In the genomic region with DNA sequence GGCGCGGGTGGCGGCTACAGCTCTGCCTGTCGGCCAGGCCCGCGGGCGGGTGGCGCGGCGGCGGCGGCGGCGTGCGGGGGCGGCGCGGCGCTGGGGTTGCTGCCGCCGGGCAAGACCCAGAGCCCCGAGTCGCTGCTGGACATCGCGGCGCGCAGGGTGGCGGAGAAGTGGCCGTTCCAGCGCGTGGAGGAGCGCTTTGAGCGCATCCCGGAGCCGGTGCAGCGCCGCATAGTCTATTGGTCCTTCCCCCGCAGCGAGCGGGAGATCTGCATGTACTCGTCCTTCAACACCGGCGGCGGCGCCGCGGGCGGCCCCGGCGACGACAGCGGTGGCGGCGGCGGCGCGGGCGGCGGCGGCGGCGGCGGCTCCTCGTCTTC, we compare ENCODE assay signal across 8 cellular contexts. TPM values are rescaled to one million over a fixed set of nuclear protein-coding genes. Genes with fewer than 3 reads are reported as not detected.
DNase-seq lines count a peak whose midpoint lies in the region; ATAC-seq and TF ChIP-seq lines count a peak whose summit lies in the region.

No MANE protein-coding gene starts in this region.

- no peaks in the 10 kb centered on the region for H3K36me3 ChIP-seq in GM06990 (ENCODE audit: control insufficient read depth, insufficient read depth, low read length)

- peak; percentile 2 for ATAC-seq in effector memory CD8-positive, alpha-beta T cell (replicated peaks)
- peak in 1 of 2 donors; percentile 1 for ATAC-seq in naive B cell (ENCODE audit: low read depth in 2 of 2)

- H3K27ac Mint-ChIP-seq in HFFc6: peak overlapping the region; percentile 87
- H3K27ac Mint-ChIP-seq in effector memory CD8-positive, alpha-beta T cell: peak overlapping the region; percentile 99
- peak overlapping the region in 4 of 6 donors; percentile 86 to 98 (median 96) for H3K27ac Mint-ChIP-seq in naive B cell

- H3K4me1 Mint-ChIP-seq in HFFc6 (ENCODE audit: low read depth) (peaks cover 52% of the 10 kb centered on the region), naive B cell (peaks cover 40 to 59% (median 55%) of the 10 kb centered on the region in 3 donors)
- peaks cover 38 to 51% of the 10 kb centered on the region in 2 donors for H3K4me1 Mint-ChIP-seq in effector memory CD8-positive, alpha-beta T cell (ENCODE audit: low read depth in 2 of 2)

- H3K36me3 Mint-ChIP-seq in HFFc6 (ENCODE audit: low read depth): peaks cover 19% of the 10 kb centered on the region
- H3K36me3 Mint-ChIP-seq in effector memory CD8-positive, alpha-beta T cell (ENCODE audit: insufficient read depth): peaks cover 51% of the 10 kb centered on the region
- H3K36me3 Mint-ChIP-seq in naive B cell: peaks cover 3 to 11% of the 10 kb centered on the region in 2 donors

- DNase-seq in GM06990 (ENCODE audit: extremely low read depth, insufficient read length): no peak
- no peak for DNase-seq in HFFc6
- DNase-seq in UCSD-AML1 (lab: John Stamatoyannopoulos, UW; ENCODE audit: unreplicated experiment): peak; percentile 43
- peak in 1 of 3 experiments; percentile 30 for DNase-seq in effector memory CD8-positive, alpha-beta T cell
- DNase-seq in naive B cell: no peak
- DNase-seq in SK-N-DZ (ENCODE audit: low spot score): no peak
- DNase-seq in A172 (ENCODE audit: low spot score): no peak
- DNase-seq in NCI-H2196 (lab: John Stamatoyannopoulos, UW; ENCODE audit: unreplicated experiment): no peak

- H3K27me3 Mint-ChIP-seq in HFFc6 (ENCODE audit: insufficient read depth) (no peaks in the 10 kb centered on the region; the same call in 1 of the 2 replicates), naive B cell (peaks cover 0 to 7% (median under 1%) of the 10 kb centered on the region in 3 donors)
- H3K27me3 Mint-ChIP-seq in effector memory CD8-positive, alpha-beta T cell: peaks cover 0 to 10% of the 10 kb centered on the region in 2 donors

- no peak for TF ChIP-seq CTCF in GM06990 (IDR thresholded peaks at IDR 0.05; ENCODE audit: insufficient read depth, low read length, poor library complexity, severe bottlenecking)
- TF ChIP-seq CTCF in HFFc6 (IDR thresholded peaks at IDR 0.05): no peak

- H3K27me3 ChIP-seq in GM06990 (replicated peaks; ENCODE audit: control insufficient read depth, insufficient read depth, low read length): no peaks in the 10 kb centered on the region; the same call in none of the 2 replicates

- H3K4me3 Mint-ChIP-seq in HFFc6 (peak overlapping the region; percentile 87), naive B cell (peak overlapping the region; percentile 68 to 95 (median 92))
- peak overlapping the region; percentile 93 to 95 for H3K4me3 Mint-ChIP-seq in effector memory CD8-positive, alpha-beta T cell

- H3K9me3 Mint-ChIP-seq in HFFc6 (no peaks in the 10 kb centered on the region), naive B cell (no peaks in the 10 kb centered on the region)
- no peaks in the 10 kb centered on the region for H3K9me3 Mint-ChIP-seq in effector memory CD8-positive, alpha-beta T cell

- peak overlapping the region; percentile 67 for H3K4me3 ChIP-seq in GM06990 (replicated peaks; ENCODE audit: low read depth, low read length)

RNA-seq across cellular contexts. Expression of a gene that starts 0.3 kb away (rescaled TPM):
- total RNA-seq in HFFc6 (2021; fragmentation: NEBNext Ultra II Directional; extraction: Animal tissue kit (Norgen Biotek cat#: 25700)): 10 to 100 TPM in 5 of 6 experiments, 1 to 10 TPM in 1; 9.7 to 13.5 (median 11.7) TPM
- 1 to 10 TPM in 5 of 6 donors, under 1 TPM in 1; 0.65 to 1.5 (median 1.4) TPM for polyA plus RNA-seq in naive B cell (ENCODE audit: low read depth in 6 of 6)
- polyA plus RNA-seq in SK-N-DZ (2014; cell fraction: cytosol; rRNA removed): 18.2 and 19.6 TPM in 2 replicates
- polyA plus RNA-seq in SK-N-DZ (2014; cell fraction: nucleus; rRNA removed): 34.6 and 46.9 TPM in 2 replicates
- 5.6 and 5.9 TPM in 2 replicates for total RNA-seq in A172 (2014; rRNA removed; shearing (Covaris generic))
